Comparison of ENCODE assay signal across 8 cellular contexts in genomic region chr4:101020956-101021355, GRCh38.
A peak's percentile ranks its signal among the peaks of the same experiment; 100 is the strongest.
DNase-seq lines count a peak whose midpoint lies in the region; ATAC-seq and TF ChIP-seq lines count a peak whose summit lies in the region.

No MANE protein-coding gene starts in this region.

- peaks cover 8% of the 10 kb centered on the region for H3K4me1 ChIP-seq in mesenchymal stem cell (ENCODE audit: control insufficient read depth, insufficient read depth, low read depth, low read length)
- no peaks in the 10 kb centered on the region for H3K4me1 ChIP-seq in body of pancreas
- H3K4me1 ChIP-seq in thyroid gland = no peaks in the 10 kb centered on the region
- peaks cover 0 to 19% (median 2%) of the 10 kb centered on the region in 4 donors for H3K4me1 ChIP-seq in tibial nerve

- DNase-seq in GM03348 (ENCODE audit: low spot score) (peak; percentile 30), mesenchymal stem cell (peak; percentile 79), body of pancreas (no peak), thyroid gland (no peak), tibial nerve (ENCODE audit: low spot score in 2 of 2) (no peak)
- no peak for DNase-seq in activated CD8-positive, alpha-beta T cell treated with anti-CD3 and anti-CD28 coated beads for 36 hours

- H3K9ac ChIP-seq in mesenchymal stem cell (ENCODE audit: low read length) = no peak overlapping the region

- no peak overlapping the region for H2BK120ac ChIP-seq in mesenchymal stem cell (ENCODE audit: low read depth, low read length)

- H2AK5ac ChIP-seq in mesenchymal stem cell (ENCODE audit: low read length, severe bottlenecking) = no peak overlapping the region

- TF ChIP-seq POLR2A in body of pancreas (IDR thresholded peaks at IDR 0.05) = no peak
- no peak for TF ChIP-seq POLR2A in thyroid gland (IDR thresholded peaks at IDR 0.05)
- TF ChIP-seq POLR2A in tibial nerve (IDR thresholded peaks at IDR 0.05) = no peak

- H4K91ac ChIP-seq in mesenchymal stem cell (ENCODE audit: low read length) = no peak overlapping the region

- POLR2A ChIA-PET in activated CD8-positive, alpha-beta T cell treated with anti-CD3 and anti-CD28 coated beads for 36 hours (lab: Charles Lee) = interaction anchor here (1.1 kb wide), 1 partner anchor 17 kb away, joined by 3 read pairs; no protein-coding TSS in a partner anchor

- H3K9me3 Mint-ChIP-seq in activated CD8-positive, alpha-beta T cell treated with anti-CD3 and anti-CD28 coated beads for 36 hours = no peaks in the 10 kb centered on the region

- intact Hi-C loops in activated CD8-positive, alpha-beta T cell treated with anti-CD3 and anti-CD28 coated beads for 36 hours (cut with micrococcal nuclease) = loop anchor here (2.0 to 5.0 kb wide), 2 partner anchors 18 to 136 kb away; no protein-coding TSS in a partner anchor
- intact Hi-C loops in body of pancreas (cut with DNase I) (no loop called here), thyroid gland (cut with DNase I) (no loop called here)

- peak overlapping the region; percentile 40 for H3K27ac Mint-ChIP-seq in activated CD8-positive, alpha-beta T cell treated with anti-CD3 and anti-CD28 coated beads for 36 hours

- H3K14ac ChIP-seq in mesenchymal stem cell (ENCODE audit: low read length in 2 of 2) = no peak overlapping the region

- no peak overlapping the region for H2BK15ac ChIP-seq in mesenchymal stem cell (ENCODE audit: low read depth, poor library complexity, severe bottlenecking)

- no peaks in the 10 kb centered on the region for H3K79me1 ChIP-seq in mesenchymal stem cell (replicated peaks; ENCODE audit: low read length, poor library complexity, severe bottlenecking)

- TF ChIP-seq CTCF in activated CD8-positive, alpha-beta T cell treated with anti-CD3 and anti-CD28 coated beads for 36 hours (IDR thresholded peaks at IDR 0.05) = no peak
- TF ChIP-seq CTCF in body of pancreas (IDR thresholded peaks at IDR 0.05) (no peak), thyroid gland (IDR thresholded peaks at IDR 0.05) (no peak), tibial nerve (IDR thresholded peaks at IDR 0.05) (no peak)

- peak in 1 of 2 donors; percentile 43 for TF ChIP-seq EP300 in tibial nerve (IDR thresholded peaks at IDR 0.05)

- no peaks in the 10 kb centered on the region for H3K27me3 Mint-ChIP-seq in activated CD8-positive, alpha-beta T cell treated with anti-CD3 and anti-CD28 coated beads for 36 hours

- H2AFZ ChIP-seq in mesenchymal stem cell (ENCODE audit: low read depth, low read length) = no peak overlapping the region

- H3K4me2 ChIP-seq in mesenchymal stem cell (ENCODE audit: low read length, poor library complexity, severe bottlenecking) = no peak overlapping the region

- no peak overlapping the region for H2BK5ac ChIP-seq in mesenchymal stem cell (ENCODE audit: low read depth, low read length, poor library complexity, severe bottlenecking)

- no peak overlapping the region for H2BK12ac ChIP-seq in mesenchymal stem cell (ENCODE audit: low read length in 2 of 2)

- peak overlapping the region; percentile 88 for H3K27ac ChIP-seq in mesenchymal stem cell (ENCODE audit: low read length, poor library complexity, severe bottlenecking)
- no peak overlapping the region for H3K27ac ChIP-seq in body of pancreas
- H3K27ac ChIP-seq in thyroid gland = no peak overlapping the region
- H3K27ac ChIP-seq in tibial nerve = no peak overlapping the region

- no peak overlapping the region for H3K4ac ChIP-seq in mesenchymal stem cell (ENCODE audit: low read depth in 1 of 2, low read length in 2 of 2)

- H4K8ac ChIP-seq in mesenchymal stem cell (ENCODE audit: low read length) = no peak overlapping the region

- H3K36me3 Mint-ChIP-seq in activated CD8-positive, alpha-beta T cell treated with anti-CD3 and anti-CD28 coated beads for 36 hours (ENCODE audit: low read depth) = peaks cover 10% of the 10 kb centered on the region

- H3K4me1 Mint-ChIP-seq in activated CD8-positive, alpha-beta T cell treated with anti-CD3 and anti-CD28 coated beads for 36 hours (ENCODE audit: low read depth) = peaks cover 49% of the 10 kb centered on the region

- no peaks in the 10 kb centered on the region for H3K9me3 ChIP-seq in mesenchymal stem cell (ENCODE audit: control insufficient read depth, low read length)
- H3K9me3 ChIP-seq in body of pancreas = no peaks in the 10 kb centered on the region
- H3K9me3 ChIP-seq in thyroid gland = no peaks in the 10 kb centered on the region
- H3K9me3 ChIP-seq in tibial nerve = no peaks in the 10 kb centered on the region

- no peak overlapping the region for H3K4me3 Mint-ChIP-seq in activated CD8-positive, alpha-beta T cell treated with anti-CD3 and anti-CD28 coated beads for 36 hours

- no peaks in the 10 kb centered on the region for H3K27me3 ChIP-seq in mesenchymal stem cell (ENCODE audit: control insufficient read depth in 1 of 2, insufficient read depth in 1 of 2, low read length in 2 of 2)
- H3K27me3 ChIP-seq in body of pancreas = no peaks in the 10 kb centered on the region
- H3K27me3 ChIP-seq in thyroid gland = no peaks in the 10 kb centered on the region
- H3K27me3 ChIP-seq in tibial nerve = no peaks in the 10 kb centered on the region

- H3K18ac ChIP-seq in mesenchymal stem cell (ENCODE audit: low read depth in 1 of 2, low read length in 2 of 2) = peak overlapping the region in 1 of 2 experiments; percentile 56

- peak; percentile 48 for ATAC-seq in GM21423 (IDR thresholded peaks at IDR 0.05; ENCODE audit: unreplicated experiment)
- peak; percentile 61 for ATAC-seq in HG03565 (IDR thresholded peaks at IDR 0.05; ENCODE audit: unreplicated experiment)
- ATAC-seq in activated CD8-positive, alpha-beta T cell treated with anti-CD3 and anti-CD28 coated beads for 36 hours = peak; percentile 78
- no peak for ATAC-seq in body of pancreas

- 6% methylated on average over 4 of the region's 4 CpGs for WGBS in mesenchymal stem cell
- 74 to 75% methylated on average over 4 of the region's 4 CpGs for WGBS in body of pancreas, 2 donors
- 67 to 78% methylated on average over 4 of the region's 4 CpGs for WGBS in thyroid gland, 2 donors
- 56 to 68% methylated on average over 4 of the region's 4 CpGs for WGBS in tibial nerve, 2 donors

- CTCF ChIA-PET in activated CD8-positive, alpha-beta T cell treated with anti-CD3 and anti-CD28 coated beads for 36 hours (lab: Charles Lee) = interaction anchor here (0.8 kb wide), 1 partner anchor 21 kb away, joined by 3 read pairs; no protein-coding TSS in a partner anchor

- H3K23ac ChIP-seq in mesenchymal stem cell (ENCODE audit: low read length in 2 of 2) = no peak overlapping the region

- H3K4me3 ChIP-seq in mesenchymal stem cell (ENCODE audit: insufficient read depth in 1 of 2, low read depth in 1 of 2, low read length in 2 of 2) = no peak overlapping the region
- no peak overlapping the region for H3K4me3 ChIP-seq in body of pancreas
- no peak overlapping the region for H3K4me3 ChIP-seq in thyroid gland (replicated peaks in 1 of 3)
- no peak overlapping the region for H3K4me3 ChIP-seq in tibial nerve

- H3K36me3 ChIP-seq in mesenchymal stem cell (ENCODE audit: control insufficient read depth in 1 of 2, insufficient read depth in 2 of 2, low read depth in 1 of 2, low read length in 2 of 2) (peaks cover 0 to 18% of the 10 kb centered on the region in 2 experiments), body of pancreas (replicated peaks in 1 of 2; ENCODE audit: insufficient read depth in 1 of 2, low read depth in 2 of 2) (no peaks in the 10 kb centered on the region), thyroid gland (peaks cover 0 to 2% of the 10 kb centered on the region in 2 donors), tibial nerve (peaks cover 0 to 3% (median 0%) of the 10 kb centered on the region in 3 donors)

Comparison
In these comparisons a context has a peak if more than half of its experiments do, and no peak if none do; other contexts are left out.
1. DNase-seq: peak in GM03348 (single experiment) and mesenchymal stem cell (single experiment); none in activated CD8-positive, alpha-beta T cell treated with anti-CD3 and anti-CD28 coated beads for 36 hours (single experiment), body of pancreas (0 of 4), thyroid gland (0 of 2) and tibial nerve (0 of 2).